16 cellular contexts compared by ENCODE assay signal in the genomic region with DNA sequence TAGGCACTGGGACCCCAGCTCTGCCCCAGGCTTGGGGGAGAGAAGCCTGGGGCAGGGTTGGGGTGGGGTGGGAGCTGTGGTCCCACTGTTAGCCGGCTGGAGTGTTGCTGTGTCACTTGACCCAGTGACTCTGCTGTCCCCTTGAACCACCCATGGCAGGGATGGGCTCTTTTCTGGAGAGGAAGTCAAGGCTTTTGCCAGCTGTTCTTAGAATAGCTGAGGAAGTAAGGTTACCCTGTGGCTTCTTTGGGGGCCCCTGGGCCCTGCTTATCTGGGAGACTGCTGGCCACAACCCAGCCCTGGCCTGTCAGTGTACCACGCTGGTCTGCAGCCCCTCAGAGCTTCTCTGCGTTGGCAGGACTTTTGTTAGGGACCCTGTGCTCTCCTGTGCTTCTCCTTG. TPM values are rescaled to one million over a fixed set of nuclear protein-coding genes. Genes with fewer than 3 reads are reported as not detected.
DNase-seq lines count a peak whose midpoint lies in the region; ATAC-seq and TF ChIP-seq lines count a peak whose summit lies in the region.
"Had no signal": no experiment of that assay in that cellular context is flagged by ENCODE, and none has a peak within 500 bp of the region (broad histone marks: within the 10 kb centered on the region; RNA-seq: fewer than 3 reads in every experiment).

No MANE protein-coding gene starts in this region.

- H3K36me3 ChIP-seq in endodermal cell (ENCODE audit: control insufficient read depth, insufficient read depth, low read length) = peaks cover 25% of the 10 kb centered on the region
- H3K36me3 ChIP-seq: HAP-1, WERI-Rb-1 had no signal

- no peak overlapping the region for H3K9ac ChIP-seq in endodermal cell (ENCODE audit: extremely low read depth, low read length, poor library complexity, severe bottlenecking)

- peak overlapping the region; percentile 92 for H3K27ac Mint-ChIP-seq in dendritic cell treated with granulocyte-macrophage colony-stimulating factor and Interleukin-4, amounts not matched to agents 40 ng/mL and 50 ng/mL, for 4 days
- peak overlapping the region; percentile 84 to 86 for H3K27ac Mint-ChIP-seq in natural killer cell treated with Interleukin-12 subunit alpha and Interleukin-12 subunit beta and Interleukin-15 and Interleukin-18, amount 100 ng/mL, for 72 hours
- H3K27ac Mint-ChIP-seq in endodermal cell = no peak overlapping the region

- H3K27me3 ChIP-seq in endodermal cell (ENCODE audit: control insufficient read depth, insufficient read depth, low read length, poor library complexity, severe bottlenecking) = no peaks in the 10 kb centered on the region

- no peak overlapping the region for H3K27ac ChIP-seq in endodermal cell (ENCODE audit: low read depth, low read length)
- H3K27ac ChIP-seq: WERI-Rb-1 had no signal

- no peak overlapping the region for H3K4me3 ChIP-seq in endodermal cell (ENCODE audit: low read length)
- H3K4me3 ChIP-seq: HAP-1 had no signal

- peak overlapping the region; percentile 55 for H3K4me3 Mint-ChIP-seq in dendritic cell treated with granulocyte-macrophage colony-stimulating factor and Interleukin-4, amounts not matched to agents 40 ng/mL and 50 ng/mL, for 4 days
- peak overlapping the region; percentile 66 for H3K4me3 Mint-ChIP-seq in natural killer cell treated with Interleukin-12 subunit alpha and Interleukin-12 subunit beta and Interleukin-15 and Interleukin-18, amount 100 ng/mL, for 72 hours
- no peak overlapping the region for H3K4me3 Mint-ChIP-seq in endodermal cell
- H3K4me3 Mint-ChIP-seq: CD8-positive, alpha-beta memory T cell had no signal

- TF ChIP-seq CTCF in endodermal cell (conservative IDR thresholded peaks at IDR 0.05) = no peak

- H3K27me3 Mint-ChIP-seq in dendritic cell treated with granulocyte-macrophage colony-stimulating factor and Interleukin-4, amounts not matched to agents 40 ng/mL and 50 ng/mL, for 4 days = no peaks in the 10 kb centered on the region
- H3K27me3 Mint-ChIP-seq in natural killer cell treated with Interleukin-12 subunit alpha and Interleukin-12 subunit beta and Interleukin-15 and Interleukin-18, amount 100 ng/mL, for 72 hours = no peaks in the 10 kb centered on the region
- H3K27me3 Mint-ChIP-seq in endodermal cell (ENCODE audit: insufficient read depth) = no peaks in the 10 kb centered on the region
- H3K27me3 Mint-ChIP-seq: naive B cell had no signal

- no peaks in the 10 kb centered on the region for H3K9me3 Mint-ChIP-seq in dendritic cell treated with granulocyte-macrophage colony-stimulating factor and Interleukin-4, amounts not matched to agents 40 ng/mL and 50 ng/mL, for 4 days
- H3K9me3 Mint-ChIP-seq in natural killer cell treated with Interleukin-12 subunit alpha and Interleukin-12 subunit beta and Interleukin-15 and Interleukin-18, amount 100 ng/mL, for 72 hours = peaks cover 3% of the 10 kb centered on the region
- no peaks in the 10 kb centered on the region for H3K9me3 Mint-ChIP-seq in endodermal cell
- H3K9me3 Mint-ChIP-seq: CD8-positive, alpha-beta memory T cell; naive B cell had no signal

- 93 to 94% methylated on average over 3 of the region's 3 CpGs for WGBS in endodermal cell (ENCODE audit: insufficient coverage in 1 of 2, insufficient read length in 1 of 2), 2 experiments

- peak; percentile 90 for DNase-seq in GF-D8 (lab: John Stamatoyannopoulos, UW)
- DNase-seq in NOMO-1 treated with dmso at 0.1 percent for 144 hours (lab: John Stamatoyannopoulos, UW; ENCODE audit: unreplicated experiment) = peak; percentile 14
- no peak for DNase-seq in natural killer cell treated with Interleukin-12 subunit alpha and Interleukin-12 subunit beta and Interleukin-15 and Interleukin-18, amount 100 ng/mL, for 72 hours (ENCODE audit: low spot score)
- DNase-seq in inferior parietal cortex (ENCODE audit: extremely low spot score) = no peak
- no peak for DNase-seq in endodermal cell
- DNase-seq in occipital lobe (lab: John Stamatoyannopoulos, UW) = no peak
- no peak for DNase-seq in activated naive CD4-positive, alpha-beta T cell treated with anti-CD3 and anti-CD28 coated beads, Interleukin-2, amount 50 U/mL, for 16 hours
- DNase-seq: activated T-cell treated with anti-CD3 and anti-CD28 coated beads, Interleukin-2, amount 50 U/mL, for 48 hours; CD8-positive, alpha-beta memory T cell; naive B cell; NCI-H146; NCI-H69; WERI-Rb-1 had no signal

- H3K4me1 Mint-ChIP-seq in dendritic cell treated with granulocyte-macrophage colony-stimulating factor and Interleukin-4, amounts not matched to agents 40 ng/mL and 50 ng/mL, for 4 days (ENCODE audit: low read depth) = peaks cover 66% of the 10 kb centered on the region
- H3K4me1 Mint-ChIP-seq in natural killer cell treated with Interleukin-12 subunit alpha and Interleukin-12 subunit beta and Interleukin-15 and Interleukin-18, amount 100 ng/mL, for 72 hours (ENCODE audit: low read depth in 2 of 2) = peaks cover 34 to 41% of the 10 kb centered on the region in 2 donors
- peaks cover 3% of the 10 kb centered on the region for H3K4me1 Mint-ChIP-seq in endodermal cell

- H3K9me3 ChIP-seq in endodermal cell (ENCODE audit: control insufficient read depth, low read length) = no peaks in the 10 kb centered on the region
- H3K9me3 ChIP-seq: HAP-1 had no signal

- ATAC-seq in natural killer cell treated with Interleukin-12 subunit alpha and Interleukin-12 subunit beta and Interleukin-15 and Interleukin-18, amount 100 ng/mL, for 72 hours = peak; percentile 33 to 64

- intact Hi-C loops in dendritic cell treated with granulocyte-macrophage colony-stimulating factor and Interleukin-4, amounts not matched to agents 40 ng/mL and 50 ng/mL, for 4 days (cut with micrococcal nuclease) = no loop called here

- H3K36me3 Mint-ChIP-seq in dendritic cell treated with granulocyte-macrophage colony-stimulating factor and Interleukin-4, amounts not matched to agents 40 ng/mL and 50 ng/mL, for 4 days (ENCODE audit: low read depth) = peaks cover 84% of the 10 kb centered on the region
- H3K36me3 Mint-ChIP-seq in natural killer cell treated with Interleukin-12 subunit alpha and Interleukin-12 subunit beta and Interleukin-15 and Interleukin-18, amount 100 ng/mL, for 72 hours = peaks cover 26% of the 10 kb centered on the region
- peaks cover 36% of the 10 kb centered on the region for H3K36me3 Mint-ChIP-seq in endodermal cell (ENCODE audit: low read depth)

- H3K4me1 ChIP-seq in endodermal cell (ENCODE audit: control insufficient read depth, insufficient read depth, low read length) = no peaks in the 10 kb centered on the region
- H3K4me1 ChIP-seq: HAP-1 had no signal

RNA-seq across cellular contexts. Expression of gene PNPLA6, which starts 9.1 kb away (rescaled TPM):
- 100 to 1,000 TPM; 259 to 369 TPM for total RNA-seq in natural killer cell treated with Interleukin-12 subunit alpha and Interleukin-12 subunit beta and Interleukin-15 and Interleukin-18, amount 100 ng/mL, for 72 hours
- total RNA-seq in endodermal cell (100 to 1,000 TPM in 1 of 2 donors, 10 to 100 TPM in 1; 86.1 to 124 TPM), occipital lobe (49.0 TPM)
- polyA plus RNA-seq in endodermal cell (2013, experiment 1 of 2) = 62.2 TPM
- polyA plus RNA-seq in endodermal cell (2013, experiment 2 of 2) = 61.6 TPM

RNA-seq across cellular contexts. Expression of gene MCOLN1, which starts 22.2 kb away (rescaled TPM):
- 10 to 100 TPM; 26.0 to 41.2 TPM for total RNA-seq in natural killer cell treated with Interleukin-12 subunit alpha and Interleukin-12 subunit beta and Interleukin-15 and Interleukin-18, amount 100 ng/mL, for 72 hours
- total RNA-seq in endodermal cell (10 to 100 TPM; 18.0 to 21.4 TPM), occipital lobe (9.8 TPM)
- 10.9 TPM for polyA plus RNA-seq in endodermal cell (2013, experiment 1 of 2)
- 13.2 TPM for polyA plus RNA-seq in endodermal cell (2013, experiment 2 of 2)

RNA-seq across cellular contexts. Expression of gene ZNF358, which starts 28.7 kb away (rescaled TPM):
- total RNA-seq in natural killer cell treated with Interleukin-12 subunit alpha and Interleukin-12 subunit beta and Interleukin-15 and Interleukin-18, amount 100 ng/mL, for 72 hours = 10 to 100 TPM; 10.2 to 15.6 TPM
- total RNA-seq in endodermal cell = 10 to 100 TPM; 45.9 to 53.2 TPM
- 66.1 TPM for polyA plus RNA-seq in endodermal cell (2013, experiment 1 of 2)
- polyA plus RNA-seq in endodermal cell (2013, experiment 2 of 2) = 59.3 TPM
- 9.0 TPM for total RNA-seq in occipital lobe

RNA-seq across cellular contexts. Expression of gene CAMSAP3, which starts 51.0 kb away (rescaled TPM):
- 1 to 10 TPM in 1 of 2 donors, under 1 TPM in 1; 0.36 to 1.2 TPM for total RNA-seq in natural killer cell treated with Interleukin-12 subunit alpha and Interleukin-12 subunit beta and Interleukin-15 and Interleukin-18, amount 100 ng/mL, for 72 hours
- total RNA-seq in endodermal cell (10 to 100 TPM; 65.5 to 76.8 TPM), occipital lobe (17.0 TPM)
- polyA plus RNA-seq in endodermal cell (2013, experiment 1 of 2) = 18.6 TPM
- polyA plus RNA-seq in endodermal cell (2013, experiment 2 of 2) = 18.0 TPM
- total RNA-seq: HT1080 had no signal

RNA-seq across cellular contexts. Expression of gene PEX11G, which starts 55.8 kb away (rescaled TPM):
- 1 to 10 TPM; 1.2 to 1.4 TPM for total RNA-seq in natural killer cell treated with Interleukin-12 subunit alpha and Interleukin-12 subunit beta and Interleukin-15 and Interleukin-18, amount 100 ng/mL, for 72 hours
- total RNA-seq in endodermal cell = 1 to 10 TPM; 2.6 to 3.0 TPM
- 2.3 TPM for polyA plus RNA-seq in endodermal cell (2013, experiment 1 of 2)
- 1.6 TPM for polyA plus RNA-seq in endodermal cell (2013, experiment 2 of 2)
- total RNA-seq in occipital lobe = 0.94 TPM
- total RNA-seq: HT1080 had no signal

Comparison
In these comparisons a context has a peak if more than half of its experiments do, and no peak if none do; other contexts are left out.
1. DNase-seq: peak in GF-D8 (single experiment) and NOMO-1 treated with dmso at 0.1 percent for 144 hours (single experiment); none in natural killer cell treated with Interleukin-12 subunit alpha and Interleukin-12 subunit beta and Interleukin-15 and Interleukin-18, amount 100 ng/mL, for 72 hours (single experiment), inferior parietal cortex (single experiment), endodermal cell (single experiment), occipital lobe (single experiment) and activated naive CD4-positive, alpha-beta T cell treated with anti-CD3 and anti-CD28 coated beads, Interleukin-2, amount 50 U/mL, for 16 hours (single experiment).